ENCODE assay signal across 2 cellular contexts in genomic region chr1:234546890-234547788, GRCh38.
TF ChIP-seq lines count a peak whose summit lies in the region.

No MANE protein-coding gene starts in this region.

TF ChIP-seq in HEK293, 187 proteins besides CTCF, POLR2A, EP300 and RAD21 (continued from another document):
- TF ChIP-seq ZNF398 (tag by site-specific recombination; IDR thresholded peaks at IDR 0.05) (peak; percentile 51; the same call in 1 of the 2 replicates), WT1 (tag by site-specific recombination; IDR thresholded peaks at IDR 0.05) (peak; percentile 58; the same call in 1 of the 2 replicates), ZBTB48 (tag by site-specific recombination; IDR thresholded peaks at IDR 0.05) (peak; percentile 64), ZNF324 (tag by site-specific recombination; IDR thresholded peaks at IDR 0.05) (no peak), ZNF341 (tag by site-specific recombination; IDR thresholded peaks at IDR 0.05; ENCODE audit: low read depth) (peak; percentile 64)
TF ChIP-seq in HEK293: peak in this region for 5.

TF ChIP-seq in H1, 55 proteins besides CTCF, POLR2A, EP300 and RAD21 (continued from another document):
- TF ChIP-seq GABPA (IDR thresholded peaks at IDR 0.05; ENCODE audit: borderline replicate concordance, insufficient read depth, low read length) (no peak), SAP30 (IDR thresholded peaks at IDR 0.05; ENCODE audit: insufficient read depth, insufficient replicate concordance, low read length) (no peak), EZH2 (IDR thresholded peaks at IDR 0.05; ENCODE audit: low read depth, low read length, severe bottlenecking) (no peak), CBX8 (IDR thresholded peaks at IDR 0.05; ENCODE audit: borderline replicate concordance, low read depth, low read length) (no peak), CREB1 (IDR thresholded peaks at IDR 0.05) (no peak), HDAC2 (IDR thresholded peaks at IDR 0.05; ENCODE audit: borderline replicate concordance in 1 of 2, low read depth in 2 of 2, low read length in 2 of 2) (no peak), HDAC6 (IDR thresholded peaks at IDR 0.05; ENCODE audit: low read depth, low read length) (no peak), ATF2 (IDR thresholded peaks at IDR 0.05; ENCODE audit: low read length) (no peak), PHF8 (conservative IDR thresholded peaks at IDR 0.05; ENCODE audit: low read depth, low read length) (no peak), SIX5 (IDR thresholded peaks at IDR 0.05; ENCODE audit: low read depth, low read length) (no peak)
